8 cellular contexts compared by ENCODE assay signal in genomic region chr3:8406479-8406878, GRCh38.
"Had no signal": no experiment of that assay in that cellular context is flagged by ENCODE, and none has a peak within 500 bp of the region (broad histone marks: within the 10 kb centered on the region; RNA-seq: fewer than 3 reads in every experiment).

No MANE protein-coding gene starts in this region.

- FAIRE-seq: HTR-8/SVneo, K562 had no signal

- H3K4me1 Mint-ChIP-seq: IgD-negative memory B cell had no signal

- H3K27ac ChIP-seq: HL-60, KMS-11 had no signal

- ATAC-seq: K562 had no signal

- H3K9ac ChIP-seq: KMS-11 had no signal

- H3K4me3 ChIP-seq: K562 had no signal

- H3K4me2 ChIP-seq: KMS-11 had no signal

- H3K4me3 Mint-ChIP-seq: IgD-negative memory B cell had no signal

- H3K36me3 Mint-ChIP-seq: IgD-negative memory B cell had no signal

- DNase-seq: IMR-90, KBM-7, KG1 had no signal
